ENCODE assay signal across 20 cellular contexts in genomic region chr11:116833491-116833815, GRCh38. TPM values are rescaled to one million over a fixed set of nuclear protein-coding genes. Genes with fewer than 3 reads are reported as not detected.
"Had no signal": no experiment of that assay in that cellular context is flagged by ENCODE, and none has a peak within 500 bp of the region (broad histone marks: within the 10 kb centered on the region; RNA-seq: fewer than 3 reads in every experiment).

No MANE protein-coding gene starts in this region.

- H3K4me2 ChIP-seq: KMS-11 had no signal

- H3K27ac ChIP-seq: KMS-11 had no signal

- H3K9ac ChIP-seq: KMS-11 had no signal

- DNase-seq: activated CD4-positive, alpha-beta T cell treated with anti-CD3 and anti-CD28 coated beads for 4 hours; activated CD8-positive, alpha-beta memory T cell treated with anti-CD3 and anti-CD28 coated beads, Interleukin-2, amount 50 U/mL, for 4 hours; activated CD8-positive, alpha-beta T cell treated with anti-CD3 and anti-CD28 coated beads for 36 hours; activated gamma-delta T cell treated with Interleukin-2 at 50 U/mL for 16 hours; activated naive CD8-positive, alpha-beta T cell treated with anti-CD3 and anti-CD28 coated beads for 36 hours; activated T-cell treated with anti-CD3 and anti-CD28 coated beads, Interleukin-2, amount 50 U/mL, for 72 hours; caudate nucleus; NCI-H1092 treated with DMSO at 0.1 percent for 48 hours; NCI-H1417 treated with DMSO at 0.1 percent for 48 hours; NCI-H1694; NCI-H2029; NCI-H510A treated with DMSO at 0.1 percent for 48 hours; PC-3; SHP77 treated with DMSO at 0.1 percent for 48 hours had no signal

- FAIRE-seq: RCC 7860 had no signal

- ATAC-seq: activated CD4-positive, CD25-positive, alpha-beta regulatory T cell treated with anti-CD3 and anti-CD28 coated beads, Interleukin-2, amount 50 U/mL, for 24 hours; activated CD8-positive, alpha-beta T cell treated with anti-CD3 and anti-CD28 coated beads for 36 hours; activated T-cell treated with anti-CD3 and anti-CD28 coated beads, Interleukin-2, amount 50 U/mL, for 72 hours; PC-3 had no signal

RNA-seq across cellular contexts. Expression of gene APOC3, which starts 3.7 kb away (rescaled TPM):
- total RNA-seq: activated CD8-positive, alpha-beta T cell treated with anti-CD3 and anti-CD28 coated beads for 36 hours; activated naive CD8-positive, alpha-beta T cell treated with anti-CD3 and anti-CD28 coated beads for 36 hours; activated T-cell treated with anti-CD3 and anti-CD28 coated beads, Interleukin-2, amount 50 U/mL, for 72 hours; activated T-helper 2 cell treated with anti-CD3 and anti-CD28 coated beads, Interferon-gamma antibody, Interleukin-2, Interleukin-4, amounts not matched to agents 10 μg/mL and 5 μg/mL and 100 μg/mL, durations not matched to agents 14 hours and 24 hours and 36 hours; MCF 10A; PC-3; SK-MEL-5 had no signal

RNA-seq across cellular contexts. Expression of gene APOA1, which starts 4.0 kb away (rescaled TPM):
- total RNA-seq: activated CD8-positive, alpha-beta T cell treated with anti-CD3 and anti-CD28 coated beads for 36 hours; activated T-cell treated with anti-CD3 and anti-CD28 coated beads, Interleukin-2, amount 50 U/mL, for 72 hours; activated T-helper 2 cell treated with anti-CD3 and anti-CD28 coated beads, Interferon-gamma antibody, Interleukin-2, Interleukin-4, amounts not matched to agents 10 μg/mL and 5 μg/mL and 100 μg/mL, durations not matched to agents 14 hours and 24 hours and 36 hours; MCF 10A; SK-MEL-5 had no signal

RNA-seq across cellular contexts. Expression of gene APOA4, which starts 10.3 kb away (rescaled TPM):
- total RNA-seq: activated CD8-positive, alpha-beta T cell treated with anti-CD3 and anti-CD28 coated beads for 36 hours; activated naive CD8-positive, alpha-beta T cell treated with anti-CD3 and anti-CD28 coated beads for 36 hours; activated T-cell treated with anti-CD3 and anti-CD28 coated beads, Interleukin-2, amount 50 U/mL, for 72 hours; activated T-helper 2 cell treated with anti-CD3 and anti-CD28 coated beads, Interferon-gamma antibody, Interleukin-2, Interleukin-4, amounts not matched to agents 10 μg/mL and 5 μg/mL and 100 μg/mL, durations not matched to agents 14 hours and 24 hours and 36 hours; MCF 10A; PC-3; SK-MEL-5 had no signal

RNA-seq across cellular contexts. Expression of gene APOA5, which starts 41.8 kb away (rescaled TPM):
- total RNA-seq: activated CD8-positive, alpha-beta T cell treated with anti-CD3 and anti-CD28 coated beads for 36 hours; activated naive CD8-positive, alpha-beta T cell treated with anti-CD3 and anti-CD28 coated beads for 36 hours; activated T-cell treated with anti-CD3 and anti-CD28 coated beads, Interleukin-2, amount 50 U/mL, for 72 hours; activated T-helper 2 cell treated with anti-CD3 and anti-CD28 coated beads, Interferon-gamma antibody, Interleukin-2, Interleukin-4, amounts not matched to agents 10 μg/mL and 5 μg/mL and 100 μg/mL, durations not matched to agents 14 hours and 24 hours and 36 hours; MCF 10A; PC-3; SK-MEL-5 had no signal
